Comparison of ENCODE assay signal across 24 cellular contexts in genomic region chr1:21141030-21141429, GRCh38. TPM values are rescaled to one million over a fixed set of nuclear protein-coding genes. Genes with fewer than 3 reads are reported as not detected.
DNase-seq lines count a peak whose midpoint lies in the region; ATAC-seq, FAIRE-seq and TF ChIP-seq lines count a peak whose summit lies in the region.
"Had no signal": no experiment of that assay in that cellular context is flagged by ENCODE, and none has a peak within 500 bp of the region (broad histone marks: within the 10 kb centered on the region; RNA-seq: fewer than 3 reads in every experiment).

No MANE protein-coding gene starts in this region.

- no peak overlapping the region for H4K91ac ChIP-seq in mesenchymal stem cell (ENCODE audit: low read length)

- H3K4me1 ChIP-seq in OCI-LY7 (ENCODE audit: insufficient read depth, low read length, poor library complexity, severe bottlenecking) (peaks cover 22% of the 10 kb centered on the region), mesenchymal stem cell (ENCODE audit: control insufficient read depth, insufficient read depth, low read depth, low read length) (peaks cover 6% of the 10 kb centered on the region)
- H3K4me1 ChIP-seq: A549 had no signal

- no peak overlapping the region for H3K4ac ChIP-seq in mesenchymal stem cell (ENCODE audit: low read depth in 1 of 2, low read length in 2 of 2)

- no peak overlapping the region for H3K9ac ChIP-seq in mesenchymal stem cell (ENCODE audit: low read length)

- H4K8ac ChIP-seq in mesenchymal stem cell (ENCODE audit: low read length), result no peak overlapping the region

- no peaks in the 10 kb centered on the region for H3K9me3 Mint-ChIP-seq in osteocyte (ENCODE audit: unreplicated experiment)
- H3K9me3 Mint-ChIP-seq: CD4-positive, alpha-beta memory T cell; GM23338; HFFc6 had no signal

- H3K27me3 ChIP-seq in mesenchymal stem cell (ENCODE audit: control insufficient read depth in 1 of 2, insufficient read depth in 1 of 2, low read length in 2 of 2), result no peaks in the 10 kb centered on the region

- no peaks in the 10 kb centered on the region; the same call in 1 of the 2 replicates for H4K20me1 ChIP-seq in OCI-LY7 (ENCODE audit: insufficient read depth, low read length)

- H3K4me2 ChIP-seq in OCI-LY7 (ENCODE audit: low read length) (peak overlapping the region; percentile 7; the same call in 1 of the 2 replicates), mesenchymal stem cell (ENCODE audit: low read length, poor library complexity, severe bottlenecking) (no peak overlapping the region)
- H3K4me2 ChIP-seq: A549, GM23338 had no signal

- H3K4me1 Mint-ChIP-seq in osteocyte (ENCODE audit: unreplicated experiment), result peaks cover 31% of the 10 kb centered on the region
- H3K4me1 Mint-ChIP-seq: GM23338 had no signal

- H3K79me1 ChIP-seq in mesenchymal stem cell (replicated peaks; ENCODE audit: low read length, poor library complexity, severe bottlenecking), result peaks cover 20% of the 10 kb centered on the region

- H3K79me2 ChIP-seq in OCI-LY7 (ENCODE audit: insufficient read depth, low read depth, low read length), result peaks cover 6% of the 10 kb centered on the region; the same call in 1 of the 2 replicates

- peaks cover 21% of the 10 kb centered on the region for H3K36me3 Mint-ChIP-seq in osteocyte (ENCODE audit: unreplicated experiment)

- no peak overlapping the region for H2BK5ac ChIP-seq in mesenchymal stem cell (ENCODE audit: low read depth, low read length, poor library complexity, severe bottlenecking)

- H3K27ac ChIP-seq in OCI-LY7 (ENCODE audit: low read depth, low read length, poor library complexity, severe bottlenecking), result no peak overlapping the region
- no peak overlapping the region for H3K27ac ChIP-seq in mesenchymal stem cell (ENCODE audit: low read length, poor library complexity, severe bottlenecking)
- H3K27ac ChIP-seq: A549 had no signal

- no peak for TF ChIP-seq POLR2A in GM12891 (IDR thresholded peaks at IDR 0.05; ENCODE audit: low read depth, low read length)

- H3K36me3 ChIP-seq in OCI-LY7 (ENCODE audit: insufficient read depth, low read length), result peaks cover 8% of the 10 kb centered on the region; the same call in 1 of the 2 replicates
- peaks cover 6 to 10% of the 10 kb centered on the region in 2 experiments for H3K36me3 ChIP-seq in mesenchymal stem cell (ENCODE audit: control insufficient read depth in 1 of 2, insufficient read depth in 2 of 2, low read depth in 1 of 2, low read length in 2 of 2)

- no TSS peak for BruUV-seq in OCI-LY7 (replicated peaks; lab: Mats Ljungman, UMichigan)

- intact Hi-C loops in OCI-LY7 (cut with micrococcal nuclease; ENCODE audit: unreplicated experiment), result no loop called here

- POLR2A ChIA-PET in OCI-LY7 (lab: Charles Lee), result interaction anchor here (0.8 kb wide), 1 partner anchor 53 kb away, joined by 3 read pairs; no protein-coding TSS in a partner anchor

- TF ChIP-seq CTCF in OCI-LY7 (conservative IDR thresholded peaks at IDR 0.05; ENCODE audit: low read length) (no peak), osteocyte (IDR thresholded peaks at IDR 0.05) (no peak)

- no peak overlapping the region for H2BK15ac ChIP-seq in mesenchymal stem cell (ENCODE audit: low read depth, poor library complexity, severe bottlenecking)

- H3K4me3 ChIP-seq in OCI-LY7 (ENCODE audit: low read depth, low read length, poor library complexity, severe bottlenecking) (no peak overlapping the region), mesenchymal stem cell (ENCODE audit: insufficient read depth in 1 of 2, low read depth in 1 of 2, low read length in 2 of 2) (no peak overlapping the region)
- H3K4me3 ChIP-seq: A549, GM23338, HAP-1 had no signal

- H3K23ac ChIP-seq in mesenchymal stem cell (ENCODE audit: low read length in 2 of 2), result no peak overlapping the region

- DNase-seq in OCI-LY7 (ENCODE audit: low spot score) (no peak), amniotic epithelial cell (ENCODE audit: low read depth) (peak; percentile 40), mesenchymal stem cell (peak; percentile 65), osteocyte (ENCODE audit: extremely low spot score, unreplicated experiment) (no peak), GM19240 (ENCODE audit: insufficient read length, low spot score) (no peak), GM12891 (ENCODE audit: insufficient read length, low spot score) (no peak), NCI-H2171 treated with DMSO at 0.1 percent for 48 hours (lab: John Stamatoyannopoulos, UW) (no peak)
- DNase-seq: 8988T; ACHN; C1 segment of cervical spinal cord; Calu3; CD4-positive, alpha-beta memory T cell; COR-L47; DMS53; DMS79 treated with DMSO at 0.1 percent for 48 hours; GF-D8; HFFc6 had no signal

- no peak overlapping the region for H2BK12ac ChIP-seq in mesenchymal stem cell (ENCODE audit: low read length in 2 of 2)

- H3K4me3 Mint-ChIP-seq in osteocyte (ENCODE audit: unreplicated experiment), result no peak overlapping the region
- H3K4me3 Mint-ChIP-seq: CD4-positive, alpha-beta memory T cell; GM23338; HFFc6 had no signal

- no peak overlapping the region for H2AK5ac ChIP-seq in mesenchymal stem cell (ENCODE audit: low read length, severe bottlenecking)

- H3K9me2 ChIP-seq in OCI-LY7 (ENCODE audit: insufficient read depth, low read length), result no peaks in the 10 kb centered on the region

- no peak for FAIRE-seq in GM12891 (lab: Jason Lieb, UNC)
- FAIRE-seq: A549, GM12892, GM19239, H54 had no signal

- no peaks in the 10 kb centered on the region for H3K9me3 ChIP-seq in OCI-LY7 (ENCODE audit: low read length)
- no peaks in the 10 kb centered on the region for H3K9me3 ChIP-seq in mesenchymal stem cell (ENCODE audit: control insufficient read depth, low read length)
- H3K9me3 ChIP-seq: A549, HAP-1 had no signal

- H2BK120ac ChIP-seq in mesenchymal stem cell (ENCODE audit: low read depth, low read length), result no peak overlapping the region

- WGBS in mesenchymal stem cell, result 78% methylated on average over 1 of the region's 1 CpG

- H3K18ac ChIP-seq in mesenchymal stem cell (ENCODE audit: low read depth in 1 of 2, low read length in 2 of 2), result no peak overlapping the region

- CTCF ChIA-PET in OCI-LY7 (lab: Charles Lee; ENCODE audit: unreplicated experiment), result no interaction called here

- H3K27ac Mint-ChIP-seq in osteocyte (ENCODE audit: unreplicated experiment), result peak overlapping the region; percentile 56
- H3K27ac Mint-ChIP-seq: CD4-positive, alpha-beta memory T cell; GM23338; HFFc6 had no signal

- H3K27me3 Mint-ChIP-seq in osteocyte (ENCODE audit: unreplicated experiment), result no peaks in the 10 kb centered on the region
- H3K27me3 Mint-ChIP-seq: CD4-positive, alpha-beta memory T cell had no signal

- H3K14ac ChIP-seq in mesenchymal stem cell (ENCODE audit: low read length in 2 of 2), result no peak overlapping the region

- ATAC-seq in GM18517 (IDR thresholded peaks at IDR 0.05; ENCODE audit: unreplicated experiment), result no peak
- ATAC-seq: A549, GM23338 had no signal

- no peak overlapping the region for H2AFZ ChIP-seq in OCI-LY7 (ENCODE audit: low read length)
- no peak overlapping the region for H2AFZ ChIP-seq in mesenchymal stem cell (ENCODE audit: low read depth, low read length)
- H2AFZ ChIP-seq: GM23338 had no signal

TF ChIP-seq in GM12891, 5 proteins besides CTCF, POLR2A, EP300 and RAD21:
- no peak for TF ChIP-seq TAF1 (IDR thresholded peaks at IDR 0.05; ENCODE audit: low read depth, low read length)
- no peak for TF ChIP-seq SPI1 (IDR thresholded peaks at IDR 0.05; ENCODE audit: low read depth, low read length)
- TF ChIP-seq POLR2AphosphoS5 (IDR thresholded peaks at IDR 0.05; ENCODE audit: low read depth, low read length), result no peak
- TF ChIP-seq PAX5 (IDR thresholded peaks at IDR 0.05; ENCODE audit: insufficient read depth, low read length, severe bottlenecking), result no peak
- TF ChIP-seq POU2F2 (IDR thresholded peaks at IDR 0.05; ENCODE audit: low read depth, low read length), result no peak

RNA-seq across cellular contexts. Expression of gene EIF4G3, which starts 35.7 kb away (rescaled TPM):
- total RNA-seq in OCI-LY7 (2014; rRNA removed; shearing (Covaris generic)), result 28.5 and 29.3 TPM in 2 replicates
- total RNA-seq in OCI-LY7 (2022), result 62.1 and 66.0 TPM in 2 replicates
- polyA plus RNA-seq in mesenchymal stem cell (2013, experiment 1 of 2), result 75.1 TPM
- 72.4 TPM for polyA plus RNA-seq in mesenchymal stem cell (2013, experiment 2 of 2)
- 81.9 and 83.9 TPM in 2 replicates for total RNA-seq in osteocyte
- polyA plus RNA-seq in GM12891 (2012; ENCODE audit: low read depth, missing spikeins), result 23.3 TPM

Comparison
In these comparisons a context has a peak if more than half of its experiments do, and no peak if none do; other contexts are left out.
1. DNase-seq: peak in amniotic epithelial cell (single experiment) and mesenchymal stem cell (single experiment); none in OCI-LY7 (single experiment), osteocyte (single experiment), GM19240 (single experiment), GM12891 (single experiment) and NCI-H2171 treated with DMSO at 0.1 percent for 48 hours (single experiment).